Comparison of ENCODE assay signal across 14 cellular contexts in genomic region chr7:8290645-8291308, GRCh38. TPM values are rescaled to one million over a fixed set of nuclear protein-coding genes. Genes with fewer than 3 reads are reported as not detected.
DNase-seq lines count a peak whose midpoint lies in the region; ATAC-seq and TF ChIP-seq lines count a peak whose summit lies in the region.
"Had no signal": no experiment of that assay in that cellular context is flagged by ENCODE, and none has a peak within 500 bp of the region (broad histone marks: within the 10 kb centered on the region; RNA-seq: fewer than 3 reads in every experiment).

No MANE protein-coding gene starts in this region.

- peak; percentile 64 for DNase-seq in G401 (ENCODE audit: low spot score)
- peak; percentile 67 to 81 for DNase-seq in NCI-H1930 (lab: John Stamatoyannopoulos, UW)
- DNase-seq in RWPE1 (ENCODE audit: low spot score), result peak; percentile 15
- peak in 1 of 3 donors; percentile 51 for DNase-seq in mucosa of descending colon
- DNase-seq in chondrocyte (ENCODE audit: low spot score), result no peak
- DNase-seq in OCI-M2 (lab: John Stamatoyannopoulos, UW; ENCODE audit: unreplicated experiment), result no peak
- DNase-seq in esophagus muscularis mucosa (ENCODE audit: extremely low spot score), result no peak
- DNase-seq: activated CD4-positive, CD25-positive, alpha-beta regulatory T cell treated with anti-CD3 and anti-CD28 coated beads, Interleukin-2, amount 50 U/mL, for 72 hours; naive B cell; SJCRH30 had no signal

- H3K27me3 Mint-ChIP-seq in chondrocyte (ENCODE audit: low read depth), result peaks cover 4% of the 10 kb centered on the region

- intact Hi-C loops in mucosa of descending colon (cut with DNase I, micrococcal nuclease) (no loop called here), esophagus muscularis mucosa (cut with DNase I) (no loop called here)

- no peak overlapping the region for H3K4me3 Mint-ChIP-seq in chondrocyte (ENCODE audit: unreplicated experiment)
- H3K4me3 Mint-ChIP-seq: activated T-helper 1 cell treated with anti-CD3 and anti-CD28 coated beads, Interleukin-12 subunit alpha, Interleukin-12 subunit beta, Interleukin-2, Interleukin-4 antibody, amounts not matched to agents 30 ng/mL and 10 ng/mL and 1 ng/mL, durations not matched to agents 14 hours and 24 hours and 36 hours; naive B cell had no signal

- TF ChIP-seq CTCF in RWPE1 (conservative IDR thresholded peaks at IDR 0.05; ENCODE audit: low read depth) (no peak), mucosa of descending colon (IDR thresholded peaks at IDR 0.05) (no peak), chondrocyte (IDR thresholded peaks at IDR 0.05) (no peak), esophagus muscularis mucosa (IDR thresholded peaks at IDR 0.05) (no peak)

- H3K4me3 ChIP-seq in mucosa of descending colon, result no peak overlapping the region
- H3K4me3 ChIP-seq in esophagus muscularis mucosa, result no peak overlapping the region
- H3K4me3 ChIP-seq: cardiac muscle cell, SJCRH30, skin epidermis had no signal

- peak; percentile 96 for ATAC-seq in mucosa of descending colon
- ATAC-seq in HG02759 (IDR thresholded peaks at IDR 0.05; ENCODE audit: unreplicated experiment), result no peak

- H3K4me1 Mint-ChIP-seq in chondrocyte (ENCODE audit: low read depth), result peaks cover under 1% of the 10 kb centered on the region
- H3K4me1 Mint-ChIP-seq: naive B cell had no signal

- H3K27me3 ChIP-seq in esophagus muscularis mucosa, result no peaks in the 10 kb centered on the region
- H3K27me3 ChIP-seq: cardiac muscle cell, SJCRH30 had no signal

- no peak for TF ChIP-seq EP300 in esophagus muscularis mucosa (IDR thresholded peaks at IDR 0.05)

- H3K36me3 ChIP-seq in mucosa of descending colon (ENCODE audit: low read depth) (no peaks in the 10 kb centered on the region), esophagus muscularis mucosa (no peaks in the 10 kb centered on the region)
- H3K36me3 ChIP-seq: cardiac muscle cell, SJCRH30 had no signal

- H3K27ac Mint-ChIP-seq in chondrocyte (ENCODE audit: unreplicated experiment), result no peak overlapping the region
- H3K27ac Mint-ChIP-seq: activated T-helper 1 cell treated with anti-CD3 and anti-CD28 coated beads, Interleukin-12 subunit alpha, Interleukin-12 subunit beta, Interleukin-2, Interleukin-4 antibody, amounts not matched to agents 30 ng/mL and 10 ng/mL and 1 ng/mL, durations not matched to agents 14 hours and 24 hours and 36 hours had no signal

- in situ Hi-C loops in G401 (cut with HindIII; ENCODE audit: low sequenced_read_pairs), result no loop called here

- H3K4me1 ChIP-seq in mucosa of descending colon (ENCODE audit: low read depth) (peaks cover 5% of the 10 kb centered on the region), esophagus muscularis mucosa (no peaks in the 10 kb centered on the region)
- H3K4me1 ChIP-seq: SJCRH30 had no signal

- no peaks in the 10 kb centered on the region for H3K9me3 Mint-ChIP-seq in chondrocyte (ENCODE audit: low read depth)
- H3K9me3 Mint-ChIP-seq: activated T-helper 1 cell treated with anti-CD3 and anti-CD28 coated beads, Interleukin-12 subunit alpha, Interleukin-12 subunit beta, Interleukin-2, Interleukin-4 antibody, amounts not matched to agents 30 ng/mL and 10 ng/mL and 1 ng/mL, durations not matched to agents 14 hours and 24 hours and 36 hours; naive B cell had no signal

- 40% methylated on average over 3 of the region's 3 CpGs for WGBS in esophagus muscularis mucosa

- H3K27ac ChIP-seq in RWPE1, result no peak overlapping the region
- no peak overlapping the region for H3K27ac ChIP-seq in esophagus muscularis mucosa (replicated peaks in 1 of 4)
- H3K27ac ChIP-seq: cardiac muscle cell, SJCRH30, skin epidermis had no signal

- H3K36me3 Mint-ChIP-seq in chondrocyte (ENCODE audit: low read depth), result no peaks in the 10 kb centered on the region
- H3K36me3 Mint-ChIP-seq: naive B cell had no signal

- POLR2A ChIA-PET in RWPE1 (lab: Yijun Ruan, JAX; ENCODE audit: low non-redundant PET), result no interaction called here

- H3K9me3 ChIP-seq in mucosa of descending colon (no peaks in the 10 kb centered on the region), esophagus muscularis mucosa (no peaks in the 10 kb centered on the region)
- H3K9me3 ChIP-seq: SJCRH30 had no signal

- TF ChIP-seq POLR2A in esophagus muscularis mucosa (IDR thresholded peaks at IDR 0.05; ENCODE audit: low read depth), result no peak

- CTCF ChIA-PET in RWPE1 (lab: Yijun Ruan, JAX), result no interaction called here

RNA-seq across cellular contexts. Expression of gene ICA1, which starts 28.8 kb away (rescaled TPM):
- total RNA-seq in G401 (2014; rRNA removed; shearing (Covaris generic)), result 29.1 and 51.6 TPM in 2 replicates
- total RNA-seq in mucosa of descending colon (10 to 100 TPM; 18.7 to 59.9 (median 41.9) TPM), chondrocyte (2.2 to 5.0 TPM (median 3.7 TPM) in 3 replicates), esophagus muscularis mucosa (1 to 10 TPM; 4.1 to 7.4 (median 5.8) TPM)
- total RNA-seq: SJCRH30 had no signal

Comparison
In these comparisons a context has a peak if more than half of its experiments do, and no peak if none do; other contexts are left out.
1. DNase-seq: peak in G401 (single experiment), NCI-H1930 (2 of 2) and RWPE1 (single experiment); none in chondrocyte (single experiment), OCI-M2 (single experiment) and esophagus muscularis mucosa (single experiment).